14 cellular contexts compared by ENCODE assay signal in genomic region chr1:194052514-194053333, GRCh38.
DNase-seq lines count a peak whose midpoint lies in the region; ATAC-seq and TF ChIP-seq lines count a peak whose summit lies in the region.
"Had no signal": no experiment of that assay in that cellular context is flagged by ENCODE, and none has a peak within 500 bp of the region (broad histone marks: within the 10 kb centered on the region; RNA-seq: fewer than 3 reads in every experiment).

No MANE protein-coding gene starts in this region.

- H3K4me1 Mint-ChIP-seq in CD4-positive, alpha-beta memory T cell: peaks cover 55 to 59% (median 58%) of the 10 kb centered on the region in 4 donors

- H3K4me3 ChIP-seq in CD4-positive, alpha-beta memory T cell (ENCODE audit: low read length in 2 of 2): no peak overlapping the region
- no peak overlapping the region for H3K4me3 ChIP-seq in heart right ventricle
- H3K4me3 ChIP-seq: sigmoid colon had no signal

- ATAC-seq in GM19324 (IDR thresholded peaks at IDR 0.05; ENCODE audit: low FRiP score, unreplicated experiment) (peak; percentile 53), HG03103 (IDR thresholded peaks at IDR 0.05; ENCODE audit: low read depth, unreplicated experiment) (peak; percentile 42), GM18868 (IDR thresholded peaks at IDR 0.05; ENCODE audit: unreplicated experiment) (no peak), heart right ventricle (no peak)
- ATAC-seq in activated naive CD4-positive, alpha-beta T cell treated with anti-CD3 and anti-CD28 coated beads, Interleukin-2, amount 50 U/mL, for 72 hours: peak; percentile 14 to 61
- ATAC-seq: HepG2 had no signal

- intact Hi-C loops in CD4-positive, alpha-beta memory T cell (cut with micrococcal nuclease): loop anchor here (5.0 to 10.0 kb wide), 2 partner anchors 598 to 635 kb away; no protein-coding TSS in a partner anchor
- intact Hi-C loops in heart right ventricle (cut with DNase I): loop anchor here in 3 of 10 donors (5.0 to 10.0 kb wide), 3 partner anchors 78 to 648 kb away; no protein-coding TSS in a partner anchor

- POLR2A ChIA-PET in CD4-positive, alpha-beta memory T cell (lab: Charles Lee; ENCODE audit: partially characterized antibody): interaction anchor here (0.9 to 1.7 kb wide), 7 partner anchors 9 to 994 kb away, joined by 3 to 5 read pairs (median 3); partner anchors contain the start of genes CDC73 and UCHL5
- POLR2A ChIA-PET in RWPE1 (lab: Yijun Ruan, JAX; ENCODE audit: low non-redundant PET): no interaction called here

- H3K27ac Mint-ChIP-seq in CD4-positive, alpha-beta memory T cell: peak overlapping the region; percentile 50 to 93 (median 90)
- H3K27ac Mint-ChIP-seq in activated naive CD4-positive, alpha-beta T cell treated with anti-CD3 and anti-CD28 coated beads, Interleukin-2, amount 50 U/mL, for 72 hours: peak overlapping the region in 1 of 2 donors; percentile 81

- DNase-seq in CD4-positive, alpha-beta memory T cell: peak in 3 of 5 donors; percentile 13 to 34 (median 24)
- no peak for DNase-seq in activated naive CD4-positive, alpha-beta T cell treated with anti-CD3 and anti-CD28 coated beads, Interleukin-2, amount 50 U/mL, for 72 hours (ENCODE audit: low spot score in 2 of 2)
- DNase-seq in RWPE1 (ENCODE audit: low spot score) (no peak), SHP77 treated with DMSO at 0.1 percent for 48 hours (lab: John Stamatoyannopoulos, UW) (no peak), heart right ventricle (no peak)
- DNase-seq: caudate nucleus, EL, naive B cell, NCI-H187, sigmoid colon had no signal

- 95 to 97% methylated on average over 2 of the region's 2 CpGs for WGBS in heart right ventricle, 2 donors

- H3K36me3 ChIP-seq in CD4-positive, alpha-beta memory T cell (ENCODE audit: insufficient read depth, low read length): no peaks in the 10 kb centered on the region
- H3K36me3 ChIP-seq in heart right ventricle: no peaks in the 10 kb centered on the region
- H3K36me3 ChIP-seq: sigmoid colon had no signal

- CTCF ChIA-PET in CD4-positive, alpha-beta memory T cell (lab: Charles Lee; ENCODE audit: partially characterized antibody): interaction anchor here (0.6 to 1.1 kb wide), 3 partner anchors 10 to 677 kb away, joined by 3 to 4 read pairs (median 3); no protein-coding TSS in a partner anchor
- CTCF ChIA-PET in RWPE1 (lab: Yijun Ruan, JAX): interaction anchor here (0.6 kb wide), 1 partner anchor 671 kb away, joined by 4 read pairs; no protein-coding TSS in a partner anchor

- no peaks in the 10 kb centered on the region for H3K36me3 Mint-ChIP-seq in CD4-positive, alpha-beta memory T cell
- no peaks in the 10 kb centered on the region for H3K36me3 Mint-ChIP-seq in activated naive CD4-positive, alpha-beta T cell treated with anti-CD3 and anti-CD28 coated beads, Interleukin-2, amount 50 U/mL, for 72 hours
- H3K36me3 Mint-ChIP-seq: naive B cell had no signal

- H3K27ac ChIP-seq in CD4-positive, alpha-beta memory T cell (ENCODE audit: low read depth, low read length): peak overlapping the region; percentile 20
- no peak overlapping the region for H3K27ac ChIP-seq in RWPE1
- no peak overlapping the region for H3K27ac ChIP-seq in heart right ventricle
- H3K27ac ChIP-seq: sigmoid colon had no signal

- H3K27me3 Mint-ChIP-seq in CD4-positive, alpha-beta memory T cell: no peaks in the 10 kb centered on the region
- H3K27me3 Mint-ChIP-seq: naive B cell had no signal

- TF ChIP-seq CTCF in RWPE1 (conservative IDR thresholded peaks at IDR 0.05; ENCODE audit: low read depth) (no peak), heart right ventricle (IDR thresholded peaks at IDR 0.05) (no peak)

- H3K27me3 ChIP-seq in CD4-positive, alpha-beta memory T cell (ENCODE audit: insufficient read depth, low read length): no peaks in the 10 kb centered on the region
- H3K27me3 ChIP-seq in heart right ventricle: no peaks in the 10 kb centered on the region
- H3K27me3 ChIP-seq: sigmoid colon had no signal

- peak overlapping the region; percentile 10 to 79 (median 65) for H3K4me3 Mint-ChIP-seq in CD4-positive, alpha-beta memory T cell
- H3K4me3 Mint-ChIP-seq: naive B cell had no signal

- no peaks in the 10 kb centered on the region for H3K9me3 ChIP-seq in CD4-positive, alpha-beta memory T cell (ENCODE audit: control insufficient read depth in 1 of 2, low read length in 2 of 2)
- no peaks in the 10 kb centered on the region for H3K9me3 ChIP-seq in heart right ventricle
- H3K9me3 ChIP-seq: sigmoid colon had no signal

- H3K9me3 Mint-ChIP-seq in CD4-positive, alpha-beta memory T cell: no peaks in the 10 kb centered on the region
- peaks cover 0 to 4% of the 10 kb centered on the region in 2 donors for H3K9me3 Mint-ChIP-seq in activated naive CD4-positive, alpha-beta T cell treated with anti-CD3 and anti-CD28 coated beads, Interleukin-2, amount 50 U/mL, for 72 hours
- H3K9me3 Mint-ChIP-seq: naive B cell had no signal

- H3K4me1 ChIP-seq in CD4-positive, alpha-beta memory T cell (ENCODE audit: insufficient read depth, low read length): peaks cover 62% of the 10 kb centered on the region
- peaks cover 0 to 18% (median 6%) of the 10 kb centered on the region in 9 donors for H3K4me1 ChIP-seq in heart right ventricle

Comparison
In these comparisons a context has a peak if more than half of its experiments do, and no peak if none do; other contexts are left out.
1. DNase-seq: peak in CD4-positive, alpha-beta memory T cell (3 of 5); none in activated naive CD4-positive, alpha-beta T cell treated with anti-CD3 and anti-CD28 coated beads, Interleukin-2, amount 50 U/mL, for 72 hours (0 of 2), RWPE1 (single experiment), SHP77 treated with DMSO at 0.1 percent for 48 hours (single experiment) and heart right ventricle (0 of 2).
2. ATAC-seq: peak in GM19324 (single experiment), HG03103 (single experiment) and activated naive CD4-positive, alpha-beta T cell treated with anti-CD3 and anti-CD28 coated beads, Interleukin-2, amount 50 U/mL, for 72 hours (2 of 2); none in GM18868 (single experiment) and heart right ventricle (0 of 8).